In genomic region chr21:36359185-36359584, GRCh38 we compare ENCODE assay signal across 27 cellular contexts. TPM values are rescaled to one million over a fixed set of nuclear protein-coding genes. Genes with fewer than 3 reads are reported as not detected.
DNase-seq lines count a peak whose midpoint lies in the region; ATAC-seq, FAIRE-seq and TF ChIP-seq lines count a peak whose summit lies in the region.
"Had no signal": no experiment of that assay in that cellular context is flagged by ENCODE, and none has a peak within 500 bp of the region (broad histone marks: within the 10 kb centered on the region; RNA-seq: fewer than 3 reads in every experiment).

No MANE protein-coding gene starts in this region.

- no peaks in the 10 kb centered on the region for H3K27me3 ChIP-seq in K562 (ENCODE audit: control insufficient read depth in 2 of 2, insufficient read depth in 2 of 2, low read length in 2 of 2)
- H3K27me3 ChIP-seq: BE2C, BLaER1 had no signal

- H3K9me3 Mint-ChIP-seq in stimulated activated naive CD8-positive, alpha-beta T cell treated with anti-CD3 and anti-CD28 coated beads, Interleukin-15, amount 100 ng/mL, for 72 hours = no peaks in the 10 kb centered on the region
- H3K9me3 Mint-ChIP-seq in stimulated activated effector memory CD8-positive, alpha-beta T cell treated with anti-CD3 and anti-CD28 coated beads, Interleukin-12 subunit alpha, Interleukin-12 subunit beta, amount 100 ng/mL, for 72 hours = no peaks in the 10 kb centered on the region
- H3K9me3 Mint-ChIP-seq: CD14-positive monocyte; CD4-positive, alpha-beta memory T cell; CD4-positive, CD25-positive, alpha-beta regulatory T cell; CD8-positive, alpha-beta memory T cell had no signal

- H3K27ac ChIP-seq in K562 (ENCODE audit: extremely low read depth, low read depth, low read length) = no peak overlapping the region
- H3K27ac ChIP-seq: BLaER1 had no signal

- CTCF ChIA-PET in K562 (lab: Yijun Ruan, JAX; ENCODE audit: low intra/inter-chr PET ratio) = no interaction called here

- H3K27me3 Mint-ChIP-seq in stimulated activated naive CD8-positive, alpha-beta T cell treated with anti-CD3 and anti-CD28 coated beads, Interleukin-15, amount 100 ng/mL, for 72 hours = no peaks in the 10 kb centered on the region
- H3K27me3 Mint-ChIP-seq: CD4-positive, alpha-beta memory T cell; CD4-positive, CD25-positive, alpha-beta regulatory T cell; CD8-positive, alpha-beta memory T cell had no signal

- POLR2A ChIA-PET in K562 (lab: Yijun Ruan, JAX) = interaction anchor here (1.2 kb wide), 1 partner anchor 38 kb away, joined by 5 read pairs; no protein-coding TSS in a partner anchor

- peaks cover 88% of the 10 kb centered on the region for H3K36me3 ChIP-seq in K562 (ENCODE audit: control insufficient read depth, insufficient read depth, low read length)

- no peak for TF ChIP-seq CTCF in K562 (IDR thresholded peaks at IDR 0.05 in 2 of 3, conservative IDR thresholded peaks at IDR 0.05 in 1 of 3; ENCODE audit: insufficient read depth in 2 of 3, low read depth in 1 of 3, low read length in 3 of 3)

- no peaks in the 10 kb centered on the region for H3K4me1 ChIP-seq in K562 (replicated peaks in 1 of 2; ENCODE audit: control insufficient read depth in 2 of 2, insufficient read depth in 2 of 2, low read length in 2 of 2)
- H3K4me1 ChIP-seq: BE2C, BLaER1 had no signal

- 94% methylated on average over 1 of the region's 2 CpGs for WGBS in K562 (ENCODE audit: insufficient coverage, low coverage, missing lambda C conversion rate)

- H3K9ac ChIP-seq in K562 (ENCODE audit: insufficient read depth in 1 of 2, low read depth in 2 of 2, low read length in 2 of 2) = no peak overlapping the region
- H3K9ac ChIP-seq: BLaER1 had no signal

- no peak for TF ChIP-seq RAD21 in K562 (CRISPR knock-in tag; conservative IDR thresholded peaks at IDR 0.05 in 1 of 2, IDR thresholded peaks at IDR 0.05 in 1 of 2)

- TF ChIP-seq POLR2A in K562 (conservative IDR thresholded peaks at IDR 0.05) = no peak

- TF ChIP-seq EP300 in K562 (IDR thresholded peaks at IDR 0.05; ENCODE audit: low read length) = no peak

- peak overlapping the region; percentile 77 to 84 for H3K27ac Mint-ChIP-seq in stimulated activated naive CD8-positive, alpha-beta T cell treated with anti-CD3 and anti-CD28 coated beads, Interleukin-15, amount 100 ng/mL, for 72 hours
- H3K27ac Mint-ChIP-seq in stimulated activated effector memory CD8-positive, alpha-beta T cell treated with anti-CD3 and anti-CD28 coated beads, Interleukin-12 subunit alpha, Interleukin-12 subunit beta, amount 100 ng/mL, for 72 hours = peak overlapping the region; percentile 81
- H3K27ac Mint-ChIP-seq: CD4-positive, CD25-positive, alpha-beta regulatory T cell had no signal

- in situ Hi-C loops in K562 (cut with MboI) = no loop called here

- H3K4me3 Mint-ChIP-seq in stimulated activated naive CD8-positive, alpha-beta T cell treated with anti-CD3 and anti-CD28 coated beads, Interleukin-15, amount 100 ng/mL, for 72 hours = no peak overlapping the region
- H3K4me3 Mint-ChIP-seq in stimulated activated effector memory CD8-positive, alpha-beta T cell treated with anti-CD3 and anti-CD28 coated beads, Interleukin-12 subunit alpha, Interleukin-12 subunit beta, amount 100 ng/mL, for 72 hours = no peak overlapping the region
- H3K4me3 Mint-ChIP-seq: CD14-positive monocyte; CD4-positive, alpha-beta memory T cell; CD4-positive, CD25-positive, alpha-beta regulatory T cell; CD8-positive, alpha-beta memory T cell had no signal

- ATAC-seq in stimulated activated naive CD8-positive, alpha-beta T cell treated with anti-CD3 and anti-CD28 coated beads, Interleukin-15, amount 100 ng/mL, for 72 hours = no peak
- no peak for ATAC-seq in stimulated activated naive CD8-positive, alpha-beta T cell treated with anti-CD3 and anti-CD28 coated beads, Interleukin-15, Interleukin-2, amounts not matched to agents 100 U/mL and 50 U/mL, for 24 hours
- ATAC-seq in K562 = no peak
- ATAC-seq in stimulated activated effector memory CD8-positive, alpha-beta T cell treated with anti-CD3 and anti-CD28 coated beads, Interleukin-12 subunit alpha, Interleukin-12 subunit beta, amount 100 ng/mL, for 72 hours = no peak
- ATAC-seq in HG02610 (IDR thresholded peaks at IDR 0.05; ENCODE audit: unreplicated experiment) = no peak
- ATAC-seq: GM12878 had no signal

- H2AFZ ChIP-seq in K562 (ENCODE audit: low read depth, low read length) = no peak overlapping the region

- H3K4me1 Mint-ChIP-seq in stimulated activated naive CD8-positive, alpha-beta T cell treated with anti-CD3 and anti-CD28 coated beads, Interleukin-15, amount 100 ng/mL, for 72 hours = no peaks in the 10 kb centered on the region
- no peaks in the 10 kb centered on the region for H3K4me1 Mint-ChIP-seq in stimulated activated effector memory CD8-positive, alpha-beta T cell treated with anti-CD3 and anti-CD28 coated beads, Interleukin-12 subunit alpha, Interleukin-12 subunit beta, amount 100 ng/mL, for 72 hours
- H3K4me1 Mint-ChIP-seq: CD14-positive monocyte had no signal

- H3K36me3 Mint-ChIP-seq in stimulated activated effector memory CD8-positive, alpha-beta T cell treated with anti-CD3 and anti-CD28 coated beads, Interleukin-12 subunit alpha, Interleukin-12 subunit beta, amount 100 ng/mL, for 72 hours = peaks cover 100% of the 10 kb centered on the region

- no peaks in the 10 kb centered on the region for H3K9me1 ChIP-seq in K562 (ENCODE audit: control insufficient read depth, insufficient read depth, low read length)

- H3K79me2 ChIP-seq in K562 (ENCODE audit: control insufficient read depth, insufficient read depth, low read length) = peaks cover 4% of the 10 kb centered on the region; the same call in 1 of the 3 replicates

- intact Hi-C loops in K562 (cut with micrococcal nuclease) = no loop called here

- H3K9me3 ChIP-seq in K562 (replicated peaks; ENCODE audit: control insufficient read depth, insufficient read depth, low read depth, low read length) = no peaks in the 10 kb centered on the region
- H3K9me3 ChIP-seq: BE2C, BLaER1 had no signal

- no peak for FAIRE-seq in K562 (lab: Jason Lieb, UNC)
- FAIRE-seq: A204.1, GM12878, GM12892, GM18507 had no signal

- no peak overlapping the region for H3K4me3 ChIP-seq in K562
- H3K4me3 ChIP-seq: BLaER1, GM12878 had no signal

- no TSS peak for BruUV-seq in K562 (replicated peaks; lab: Mats Ljungman, UMichigan)

- DNase-seq in stimulated activated naive CD8-positive, alpha-beta T cell treated with anti-CD3 and anti-CD28 coated beads, Interleukin-15, amount 100 ng/mL, for 72 hours = no peak
- no peak for DNase-seq in stimulated activated naive CD8-positive, alpha-beta T cell treated with anti-CD3 and anti-CD28 coated beads, Interleukin-15, Interleukin-2, amounts not matched to agents 100 U/mL and 50 U/mL, for 24 hours
- no peak for DNase-seq in K562 (ENCODE audit: extremely low read depth in 1 of 4, low spot score in 3 of 4)
- no peak for DNase-seq in stimulated activated effector memory CD8-positive, alpha-beta T cell treated with anti-CD3 and anti-CD28 coated beads, Interleukin-12 subunit alpha, Interleukin-12 subunit beta, amount 100 ng/mL, for 72 hours (ENCODE audit: low spot score in 2 of 2)
- DNase-seq in hippocampal formation (lab: John Stamatoyannopoulos, UW) = no peak
- DNase-seq: 8988T; ACHN; BE2C; C1 segment of cervical spinal cord; CD4-positive, alpha-beta memory T cell; CD4-positive, CD25-positive, alpha-beta regulatory T cell; CD8-positive, alpha-beta memory T cell; COR-L47; DMS 273 treated with DMSO at 0.1 percent for 48 hours; DMS153; DMS53; DMS79; DND-41; EL; GDM1 had no signal

- no peak overlapping the region for H3K4me2 ChIP-seq in K562 (ENCODE audit: insufficient read depth, low read length)
- H3K4me2 ChIP-seq: BLaER1 had no signal

- H4K20me1 ChIP-seq in K562 (replicated peaks; ENCODE audit: control insufficient read depth, insufficient read depth, low read length) = no peaks in the 10 kb centered on the region

TF ChIP-seq in K562, 482 proteins besides CTCF, POLR2A, EP300 and RAD21 (continues in another document):
- TF ChIP-seq RBM25 (IDR thresholded peaks at IDR 0.05; ENCODE audit: low read depth, low read length, severe bottlenecking) = peak; percentile 36

RNA-seq across cellular contexts. Expression of gene CHAF1B, which starts 26.0 kb away (rescaled TPM):
- 28.3 and 29.4 TPM in 2 replicates for total RNA-seq in K562 (2011; cell fraction: chromatin; rRNA removed; ENCODE audit: low replicate concordance)
- 14.1 and 17.0 TPM in 2 replicates for total RNA-seq in K562 (2011; cell fraction: nucleolus; rRNA removed)
- 21.1 and 28.3 TPM in 2 replicates for total RNA-seq in K562 (2011; cell fraction: nucleoplasm; rRNA removed)
- total RNA-seq in K562 (2014; rRNA removed) (17.8 and 23.0 TPM in 2 replicates), K562 (2014; rRNA removed; fragmentation: Illumina TruSeq; extraction: Trizol) (24.0 and 28.3 TPM in 2 replicates), K562 (2015; rRNA removed; fragmentation: Illumina TruSeq; extraction: Trizol) (22.7 and 23.4 TPM in 2 replicates), K562 (2021) (32.3 and 36.8 TPM in 2 replicates)
- polyA plus RNA-seq in K562 (2011; rRNA removed) (21.0 and 24.4 TPM in 2 replicates), K562 (2014; fragmentation: Illumina TruSeq; extraction: Trizol) (29.7 and 34.2 TPM in 2 replicates), K562 (2014; fragmentation: Nextera tagmentation; extraction: Ambion mirVana) (10 to 100 TPM in 1 of 2 experiments, 1 to 10 TPM in 1; 7.5 to 12.2 TPM), K562 (2014; rRNA removed) (19.4 and 23.4 TPM in 2 replicates)
- 14.7 and 17.6 TPM in 2 replicates for polyA plus RNA-seq in K562 (2011; cell fraction: cytosol; rRNA removed)
- 14.3 and 15.2 TPM in 2 replicates for polyA plus RNA-seq in K562 (2011; cell fraction: nucleus; rRNA removed)
- 19.3 and 19.7 TPM in 2 replicates for polyA plus RNA-seq in K562 (2012)
- 19.1 and 20.2 TPM in 2 replicates for polyA minus RNA-seq in K562 (2011; rRNA and poly(A)+ RNA removed)
- polyA minus RNA-seq in K562 (2011; cell fraction: cytosol; rRNA and poly(A)+ RNA removed) = 17.5 and 19.8 TPM in 2 replicates
- polyA minus RNA-seq in K562 (2011; cell fraction: nucleus; rRNA and poly(A)+ RNA removed) = 7.4 and 10.0 TPM in 2 replicates
- polyA plus RNA-seq: CD14-positive monocyte had no signal

RNA-seq across cellular contexts. Expression of gene MORC3, which starts 39.2 kb away (rescaled TPM):
- total RNA-seq in K562 (2011; cell fraction: chromatin; rRNA removed; ENCODE audit: low replicate concordance) = 69.1 and 213 TPM in 2 replicates
- total RNA-seq in K562 (2011; cell fraction: nucleolus; rRNA removed) = 39.4 and 52.0 TPM in 2 replicates
- total RNA-seq in K562 (2011; cell fraction: nucleoplasm; rRNA removed) = 78.0 and 101 TPM in 2 replicates
- total RNA-seq in K562 (2014; rRNA removed) (34.5 and 48.6 TPM in 2 replicates), K562 (2014; rRNA removed; fragmentation: Illumina TruSeq; extraction: Trizol) (53.7 and 61.1 TPM in 2 replicates), K562 (2015; rRNA removed; fragmentation: Illumina TruSeq; extraction: Trizol) (46.0 and 52.1 TPM in 2 replicates), K562 (2021) (29.5 and 36.1 TPM in 2 replicates)
- polyA plus RNA-seq in K562 (2011; rRNA removed) (34.6 and 43.4 TPM in 2 replicates), K562 (2014; fragmentation: Illumina TruSeq; extraction: Trizol) (30.0 and 36.0 TPM in 2 replicates), K562 (2014; fragmentation: Nextera tagmentation; extraction: Ambion mirVana) (10 to 100 TPM; 12.7 to 20.5 TPM), K562 (2014; rRNA removed) (26.1 and 30.6 TPM in 2 replicates)
- 4.9 and 13.5 TPM in 2 replicates for polyA plus RNA-seq in K562 (2011; cell fraction: cytosol; rRNA removed)
- 19.9 and 29.4 TPM in 2 replicates for polyA plus RNA-seq in K562 (2011; cell fraction: nucleus; rRNA removed)
- 16.6 and 19.7 TPM in 2 replicates for polyA plus RNA-seq in K562 (2012)
- polyA minus RNA-seq in K562 (2011; rRNA and poly(A)+ RNA removed) = 86.5 and 93.2 TPM in 2 replicates
- 19.8 and 24.6 TPM in 2 replicates for polyA minus RNA-seq in K562 (2011; cell fraction: cytosol; rRNA and poly(A)+ RNA removed)
- polyA minus RNA-seq in K562 (2011; cell fraction: nucleus; rRNA and poly(A)+ RNA removed) = 31.8 and 54.8 TPM in 2 replicates
